ENCODE assay signal across 16 cellular contexts in genomic region chr11:69880803-69881445, GRCh38.
DNase-seq lines count a peak whose midpoint lies in the region; ATAC-seq and TF ChIP-seq lines count a peak whose summit lies in the region.
"Had no signal": no experiment of that assay in that cellular context is flagged by ENCODE, and none has a peak within 500 bp of the region (broad histone marks: within the 10 kb centered on the region; RNA-seq: fewer than 3 reads in every experiment).

No MANE protein-coding gene starts in this region.

- 90% methylated on average over 11 of the region's 11 CpGs for WGBS in right cardiac atrium

- DNase-seq in left ventricle myocardium inferior: peak; percentile 5
- DNase-seq in right cardiac atrium: no peak
- DNase-seq in chondrocyte (ENCODE audit: low spot score): peak; percentile 71
- DNase-seq in mesenteric fat pad (ENCODE audit: low spot score): peak; percentile 53
- peak; percentile 51 for DNase-seq in upper lobe of right lung
- DNase-seq in superior temporal gyrus (ENCODE audit: extremely low spot score): no peak
- no peak for DNase-seq in NCI-H2107 treated with DMSO at 0.1 percent for 48 hours (lab: John Stamatoyannopoulos, UW; ENCODE audit: unreplicated experiment)
- DNase-seq: ACHN; AML-193; CD4-positive, CD25-positive, alpha-beta regulatory T cell; EL; HFFc6; NCI-H187 treated with DMSO at 0.1 percent for 48 hours; NK-92 treated with Interleukin-12 subunit alpha and Interleukin-12 subunit beta, amount 100 ng/mL, for 24 hours; SJCRH30 had no signal

- peaks cover 18% of the 10 kb centered on the region for H3K27me3 Mint-ChIP-seq in chondrocyte (ENCODE audit: low read depth)
- H3K27me3 Mint-ChIP-seq: CD4-positive, CD25-positive, alpha-beta regulatory T cell had no signal

- no peak overlapping the region for H3K27ac Mint-ChIP-seq in chondrocyte (ENCODE audit: unreplicated experiment)
- H3K27ac Mint-ChIP-seq: HFFc6, IgD-negative memory B cell had no signal

- H3K36me3 Mint-ChIP-seq in chondrocyte (ENCODE audit: low read depth): peaks cover 2% of the 10 kb centered on the region
- H3K36me3 Mint-ChIP-seq: CD4-positive, CD25-positive, alpha-beta regulatory T cell; IgD-negative memory B cell had no signal

- H3K4me3 ChIP-seq in left ventricle myocardium inferior: no peak overlapping the region
- no peak overlapping the region for H3K4me3 ChIP-seq in right cardiac atrium (ENCODE audit: low read length)
- no peak overlapping the region for H3K4me3 ChIP-seq in upper lobe of right lung
- H3K4me3 ChIP-seq: SJCRH30 had no signal

- no peak for TF ChIP-seq CTCF in left ventricle myocardium inferior (IDR thresholded peaks at IDR 0.05; ENCODE audit: borderline replicate concordance)
- TF ChIP-seq CTCF in chondrocyte (IDR thresholded peaks at IDR 0.05): no peak
- no peak for TF ChIP-seq CTCF in upper lobe of right lung (IDR thresholded peaks at IDR 0.05)

- intact Hi-C loops in left ventricle myocardium inferior (cut with micrococcal nuclease) (no loop called here), right cardiac atrium (cut with DNase I) (loop anchor here in 1 of 4 donors (10.0 kb wide), 1 partner anchor 176 kb away; the partner anchor contains the start of gene FGF19), upper lobe of right lung (cut with DNase I) (loop anchor here (10.0 kb wide), 1 partner anchor 196 kb away; no protein-coding TSS in a partner anchor)

- peaks cover 4% of the 10 kb centered on the region for H3K9me3 Mint-ChIP-seq in chondrocyte (ENCODE audit: low read depth)
- H3K9me3 Mint-ChIP-seq: CD4-positive, CD25-positive, alpha-beta regulatory T cell; IgD-negative memory B cell had no signal

- H3K9me3 ChIP-seq in left ventricle myocardium inferior (replicated peaks): no peaks in the 10 kb centered on the region
- H3K9me3 ChIP-seq in right cardiac atrium (ENCODE audit: control insufficient read depth, low read length): no peaks in the 10 kb centered on the region
- H3K9me3 ChIP-seq in upper lobe of right lung: no peaks in the 10 kb centered on the region
- H3K9me3 ChIP-seq: SJCRH30 had no signal

- H3K27me3 ChIP-seq in left ventricle myocardium inferior (ENCODE audit: low read depth): peaks cover 86% of the 10 kb centered on the region
- H3K27me3 ChIP-seq in right cardiac atrium (ENCODE audit: control insufficient read depth, insufficient read depth): no peaks in the 10 kb centered on the region
- H3K27me3 ChIP-seq in upper lobe of right lung: no peaks in the 10 kb centered on the region

- H3K27ac ChIP-seq in left ventricle myocardium inferior (replicated peaks): no peak overlapping the region
- H3K27ac ChIP-seq in right cardiac atrium (ENCODE audit: low read length): no peak overlapping the region
- H3K27ac ChIP-seq in upper lobe of right lung: no peak overlapping the region
- H3K27ac ChIP-seq: SJCRH30 had no signal

- H3K4me1 Mint-ChIP-seq in chondrocyte (ENCODE audit: low read depth): no peaks in the 10 kb centered on the region
- H3K4me1 Mint-ChIP-seq: CD4-positive, CD25-positive, alpha-beta regulatory T cell; IgD-negative memory B cell had no signal

- no peak for ATAC-seq in right cardiac atrium
- no peak for ATAC-seq in upper lobe of right lung

- no peaks in the 10 kb centered on the region for H3K36me3 ChIP-seq in left ventricle myocardium inferior
- H3K36me3 ChIP-seq in upper lobe of right lung: no peaks in the 10 kb centered on the region
- H3K36me3 ChIP-seq: SJCRH30 had no signal

- H3K4me1 ChIP-seq in left ventricle myocardium inferior (no peaks in the 10 kb centered on the region), right cardiac atrium (ENCODE audit: control insufficient read depth, insufficient read depth, low read length) (no peaks in the 10 kb centered on the region), upper lobe of right lung (no peaks in the 10 kb centered on the region)
- H3K4me1 ChIP-seq: SJCRH30 had no signal

- H3K4me3 Mint-ChIP-seq in chondrocyte (ENCODE audit: unreplicated experiment): no peak overlapping the region
- H3K4me3 Mint-ChIP-seq: CD4-positive, CD25-positive, alpha-beta regulatory T cell; HFFc6; IgD-negative memory B cell had no signal

Comparison
In these comparisons a context has a peak if more than half of its experiments do, and no peak if none do; other contexts are left out.
1. DNase-seq: peak in left ventricle myocardium inferior (single experiment), chondrocyte (single experiment), mesenteric fat pad (single experiment) and upper lobe of right lung (single experiment); none in right cardiac atrium (0 of 3), superior temporal gyrus (single experiment) and NCI-H2107 treated with DMSO at 0.1 percent for 48 hours (single experiment).